1 cellular context compared by ENCODE assay signal in genomic region chr7:98867271-98867701, GRCh38.
TF ChIP-seq lines count a peak whose summit lies in the region.

No MANE protein-coding gene starts in this region.

TF ChIP-seq in H1, 55 proteins besides CTCF, POLR2A, EP300 and RAD21 (continued from another document):
- TF ChIP-seq KDM1A (IDR thresholded peaks at IDR 0.05; ENCODE audit: borderline replicate concordance, low read length) (no peak), MAFK (IDR thresholded peaks at IDR 0.05; ENCODE audit: low read depth, low read length) (no peak), CBX5 (IDR thresholded peaks at IDR 0.05; ENCODE audit: low read depth, low read length) (no peak), SIN3A (conservative IDR thresholded peaks at IDR 0.05 in 1 of 2, IDR thresholded peaks at IDR 0.05 in 1 of 2; ENCODE audit: low read depth in 1 of 2, low read length in 2 of 2) (no peak), SAP30 (IDR thresholded peaks at IDR 0.05; ENCODE audit: insufficient read depth, insufficient replicate concordance, low read length) (no peak), BACH1 (IDR thresholded peaks at IDR 0.05; ENCODE audit: low read length) (no peak), CHD2 (IDR thresholded peaks at IDR 0.05; ENCODE audit: low read length) (no peak), RBBP5 (IDR thresholded peaks at IDR 0.05; ENCODE audit: borderline replicate concordance, low read depth, low read length) (no peak), RNF2 (IDR thresholded peaks at IDR 0.05; ENCODE audit: borderline replicate concordance, low read depth, low read length, missing control alignments, poor library complexity, severe bottlenecking) (no peak)
- TF ChIP-seq, protein P1, sequence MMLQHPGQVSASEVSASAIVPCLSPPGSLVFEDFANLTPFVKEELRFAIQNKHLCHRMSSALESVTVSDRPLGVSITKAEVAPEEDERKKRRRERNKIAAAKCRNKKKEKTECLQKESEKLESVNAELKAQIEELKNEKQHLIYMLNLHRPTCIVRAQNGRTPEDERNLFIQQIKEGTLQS (IDR thresholded peaks at IDR 0.05; ENCODE audit: insufficient read depth, low read depth, low read length): no peak
- TF ChIP-seq, protein P2, sequence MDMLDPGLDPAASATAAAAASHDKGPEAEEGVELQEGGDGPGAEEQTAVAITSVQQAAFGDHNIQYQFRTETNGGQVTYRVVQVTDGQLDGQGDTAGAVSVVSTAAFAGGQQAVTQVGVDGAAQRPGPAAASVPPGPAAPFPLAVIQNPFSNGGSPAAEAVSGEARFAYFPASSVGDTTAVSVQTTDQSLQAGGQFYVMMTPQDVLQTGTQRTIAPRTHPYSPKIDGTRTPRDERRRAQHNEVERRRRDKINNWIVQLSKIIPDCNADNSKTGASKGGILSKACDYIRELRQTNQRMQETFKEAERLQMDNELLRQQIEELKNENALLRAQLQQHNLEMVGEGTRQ (IDR thresholded peaks at IDR 0.05; ENCODE audit: low read length): no peak
